Comparison of ENCODE assay signal across 8 cellular contexts in the genomic region with DNA sequence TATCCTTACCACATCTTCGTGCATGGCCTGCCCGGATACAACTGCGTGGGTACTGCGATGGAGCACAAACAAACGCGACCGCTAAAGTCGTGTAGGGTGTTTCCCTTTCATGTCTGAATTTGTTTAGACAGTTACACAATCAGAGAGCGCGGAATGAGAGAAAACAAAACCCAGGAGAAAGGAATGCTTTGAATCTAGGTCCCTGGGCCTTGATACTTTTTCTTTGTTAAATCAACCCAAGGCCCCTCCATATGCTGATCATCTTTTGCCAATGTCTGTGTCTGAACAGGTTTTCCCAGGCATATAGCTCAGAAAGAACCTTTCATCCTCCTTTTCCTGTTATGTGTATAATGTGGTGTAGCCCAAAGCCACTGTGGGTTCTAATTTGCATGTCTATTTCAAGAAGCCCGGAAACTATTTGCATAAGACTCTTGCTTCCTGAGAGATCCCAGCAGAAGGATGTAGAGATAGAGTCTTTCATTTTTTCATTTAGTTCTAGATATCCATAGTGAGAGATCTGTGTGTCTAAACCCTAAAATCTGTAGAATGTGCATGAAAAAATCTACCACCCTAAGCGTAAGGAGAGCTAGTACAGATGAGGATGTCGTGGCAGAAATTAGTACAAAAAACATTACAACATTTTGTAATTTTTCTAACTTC.
A peak's percentile ranks its signal among the peaks of the same experiment; 100 is the strongest.
DNase-seq lines count a peak whose midpoint lies in the region; ATAC-seq and TF ChIP-seq lines count a peak whose summit lies in the region.

No MANE protein-coding gene starts in this region.

- peaks cover 13 to 37% of the 10 kb centered on the region in 2 donors for H3K27me3 ChIP-seq in left lung

- no peaks in the 10 kb centered on the region for H3K9me3 ChIP-seq in left lung

- no peak overlapping the region for H3K4me3 ChIP-seq in left lung

- no peak for TF ChIP-seq CTCF in left lung (IDR thresholded peaks at IDR 0.05)

- no peaks in the 10 kb centered on the region for H3K4me1 ChIP-seq in left lung

- ATAC-seq in GM18508 (IDR thresholded peaks at IDR 0.05; ENCODE audit: insufficient read depth, unreplicated experiment) (peak; percentile 20), HG02588 (IDR thresholded peaks at IDR 0.05; ENCODE audit: unreplicated experiment) (peak; percentile 63), left lung (peak; percentile 54)

- DNase-seq in MV-4-11 (lab: John Stamatoyannopoulos, UW) (peak; percentile 88), left lung (no peak), head of caudate nucleus (no peak), putamen (ENCODE audit: low spot score) (no peak), NCI-H2107 (lab: John Stamatoyannopoulos, UW) (no peak)
- peak; percentile 53 to 58 for DNase-seq in activated T-cell treated with anti-CD3 and anti-CD28 coated beads, Interleukin-2, amount 50 U/mL, for 48 hours

- H3K27ac ChIP-seq in left lung = peak overlapping the region in 1 of 2 donors; percentile 33

- H3K36me3 ChIP-seq in left lung = no peaks in the 10 kb centered on the region

- intact Hi-C loops in left lung (cut with DNase I) = no loop called here
- intact Hi-C loops in head of caudate nucleus (cut with DNase I) = no loop called here

Comparison
In these comparisons a context has a peak if more than half of its experiments do, and no peak if none do; other contexts are left out.
1. DNase-seq: peak in MV-4-11 (single experiment) and activated T-cell treated with anti-CD3 and anti-CD28 coated beads, Interleukin-2, amount 50 U/mL, for 48 hours (2 of 2); none in left lung (0 of 2), head of caudate nucleus (0 of 42), putamen (single experiment) and NCI-H2107 (single experiment).
2. Peak in every context shown above with its lines, with median percentiles within 50 percentile points of each other: ATAC-seq.